ENCODE assay signal across 23 cellular contexts in genomic region chr6:141267420-141267819, GRCh38.
"Had no signal": no experiment of that assay in that cellular context is flagged by ENCODE, and none has a peak within 500 bp of the region (broad histone marks: within the 10 kb centered on the region; RNA-seq: fewer than 3 reads in every experiment).

No MANE protein-coding gene starts in this region.

- H3K4me1 ChIP-seq: foreskin keratinocyte, lower lobe of right lung, upper lobe of left lung had no signal

- H3K27ac Mint-ChIP-seq: activated B cell treated with CpG ODN at 0.5 μM for 24 hours; activated CD4-positive, alpha-beta T cell treated with anti-CD3 and anti-CD28 coated beads for 36 hours; activated naive CD4-positive, alpha-beta T cell treated with anti-CD3 and anti-CD28 coated beads, Interleukin-2, amount 10 ng/mL, durations not matched to agents 7 days and 5 days; activated T-helper 2 cell treated with anti-CD3 and anti-CD28 coated beads, Interferon-gamma antibody, Interleukin-2, Interleukin-4, amounts not matched to agents 10 μg/mL and 5 μg/mL and 100 μg/mL, durations not matched to agents 14 hours and 24 hours and 36 hours; progenitor cell of endocrine pancreas had no signal

- H3K4me3 ChIP-seq: lower lobe of right lung, mucosa of descending colon, upper lobe of left lung had no signal

- H3K36me3 Mint-ChIP-seq: activated naive CD4-positive, alpha-beta T cell treated with anti-CD3 and anti-CD28 coated beads, Interleukin-2, amount 10 ng/mL, durations not matched to agents 7 days and 5 days had no signal

- H3K4me1 Mint-ChIP-seq: activated B cell treated with CpG ODN at 0.5 μM for 24 hours; activated naive CD4-positive, alpha-beta T cell treated with anti-CD3 and anti-CD28 coated beads, Interleukin-2, amount 10 ng/mL, durations not matched to agents 7 days and 5 days had no signal

- ATAC-seq: activated CD4-positive, alpha-beta T cell treated with anti-CD3 and anti-CD28 coated beads for 36 hours; activated T-cell treated with anti-CD3 and anti-CD28 coated beads, Interleukin-2, amount 50 U/mL, for 4 hours; foreskin keratinocyte; left lobe of liver; lower lobe of right lung; mucosa of descending colon; stimulated activated naive CD8-positive, alpha-beta T cell treated with anti-CD3 and anti-CD28 coated beads, Interleukin-15, Interleukin-2, amounts not matched to agents 100 U/mL and 50 U/mL, for 24 hours; T-helper 17 cell had no signal

- H3K36me3 ChIP-seq: lower lobe of right lung, upper lobe of left lung had no signal

- H3K27me3 Mint-ChIP-seq: activated B cell treated with CpG ODN at 0.5 μM for 24 hours; activated CD4-positive, alpha-beta T cell treated with anti-CD3 and anti-CD28 coated beads for 36 hours; activated naive CD4-positive, alpha-beta T cell treated with anti-CD3 and anti-CD28 coated beads, Interleukin-2, amount 10 ng/mL, durations not matched to agents 7 days and 5 days; progenitor cell of endocrine pancreas; T-helper 17 cell had no signal

- H3K9me3 Mint-ChIP-seq: activated B cell treated with CpG ODN at 0.5 μM for 24 hours; activated naive CD4-positive, alpha-beta T cell treated with anti-CD3 and anti-CD28 coated beads, Interleukin-2, amount 10 ng/mL, durations not matched to agents 7 days and 5 days; activated T-cell treated with anti-CD3 and anti-CD28 coated beads, Interleukin-2, amount 50 U/mL, for 4 hours; activated T-helper 2 cell treated with anti-CD3 and anti-CD28 coated beads, Interferon-gamma antibody, Interleukin-2, Interleukin-4, amounts not matched to agents 10 μg/mL and 5 μg/mL and 100 μg/mL, durations not matched to agents 14 hours and 24 hours and 36 hours had no signal

- H3K27ac ChIP-seq: foreskin keratinocyte, lower lobe of right lung, upper lobe of left lung had no signal

- H3K27me3 ChIP-seq: foreskin keratinocyte, upper lobe of left lung had no signal

- H3K4me3 Mint-ChIP-seq: activated B cell treated with CpG ODN at 0.5 μM for 24 hours; activated CD4-positive, alpha-beta T cell treated with anti-CD3 and anti-CD28 coated beads for 36 hours; activated naive CD4-positive, alpha-beta T cell treated with anti-CD3 and anti-CD28 coated beads, Interleukin-2, amount 10 ng/mL, durations not matched to agents 7 days and 5 days; activated T-cell treated with anti-CD3 and anti-CD28 coated beads, Interleukin-2, amount 50 U/mL, for 4 hours; neural crest cell; T-helper 17 cell had no signal

- H3K9me3 ChIP-seq: lower lobe of right lung, mucosa of descending colon, upper lobe of left lung had no signal

- DNase-seq: activated B cell treated with CpG ODN at 0.5 μM for 24 hours; activated CD4-positive, alpha-beta T cell treated with anti-CD3 and anti-CD28 coated beads for 36 hours; activated CD4-positive, alpha-beta T cell treated with anti-CD3 and anti-CD28 coated beads, Interleukin-2, amount 50 U/mL, for 48 hours; activated CD8-positive, alpha-beta memory T cell treated with anti-CD3 and anti-CD28 coated beads, Interleukin-2, amount 50 U/mL, for 48 hours; activated naive CD4-positive, alpha-beta T cell treated with anti-CD3 and anti-CD28 coated beads, Interleukin-2, amount 10 ng/mL, durations not matched to agents 7 days and 5 days; activated T-cell treated with anti-CD3 and anti-CD28 coated beads, Interleukin-2, amount 50 U/mL, for 4 hours; amygdala; cerebellar nuclear complex; cortex of kidney; foreskin keratinocyte; lower lobe of right lung; mesendoderm; mucosa of descending colon; occipital lobe; retina; stimulated activated CD4-positive, alpha-beta T cell treated with anti-CD3 and anti-CD28 coated beads, Interleukin-4, amount 100 ng/mL, for 24 hours; stimulated activated naive CD8-positive, alpha-beta T cell treated with anti-CD3 and anti-CD28 coated beads, Interleukin-15, Interleukin-2, amounts not matched to agents 100 U/mL and 50 U/mL, for 24 hours; T-helper 17 cell; upper lobe of left lung had no signal
